23 cellular contexts compared by ENCODE assay signal in genomic region chr12:28463396-28463795, GRCh38.
DNase-seq lines count a peak whose midpoint lies in the region; ATAC-seq, FAIRE-seq and TF ChIP-seq lines count a peak whose summit lies in the region.
"Had no signal": no experiment of that assay in that cellular context is flagged by ENCODE, and none has a peak within 500 bp of the region (broad histone marks: within the 10 kb centered on the region; RNA-seq: fewer than 3 reads in every experiment).

No MANE protein-coding gene starts in this region.

- TF ChIP-seq POLR2A in GM12891 (IDR thresholded peaks at IDR 0.05; ENCODE audit: low read depth, low read length): no peak

- peaks cover 8% of the 10 kb centered on the region; the same call in 1 of the 2 replicates for H3K4me1 ChIP-seq in OCI-LY3 (ENCODE audit: low read length)

- no peaks in the 10 kb centered on the region for H3K79me2 ChIP-seq in OCI-LY3 (ENCODE audit: low read length)

- no peak for FAIRE-seq in GM12891 (lab: Jason Lieb, UNC)
- FAIRE-seq: GM12892, GM19239 had no signal

- ATAC-seq in GM18868 (IDR thresholded peaks at IDR 0.05; ENCODE audit: unreplicated experiment): no peak
- ATAC-seq: Panc1, T-cell had no signal

- H3K9me3 ChIP-seq in OCI-LY3 (ENCODE audit: insufficient read depth, low read length): no peaks in the 10 kb centered on the region
- H3K9me3 ChIP-seq: HAP-1 had no signal

- no peak overlapping the region for H3K4me3 ChIP-seq in OCI-LY3 (ENCODE audit: low read length)
- H3K4me3 ChIP-seq in fibroblast of villous mesenchyme (ENCODE audit: low read depth, low read length): no peak overlapping the region
- H3K4me3 ChIP-seq: HAP-1 had no signal

- H3K9ac ChIP-seq in OCI-LY3 (ENCODE audit: low read length): no peak overlapping the region

- no peak overlapping the region for H2AFZ ChIP-seq in OCI-LY3 (ENCODE audit: low read depth, low read length)

- no peak overlapping the region for H3K27ac ChIP-seq in OCI-LY3 (ENCODE audit: low read length)
- H3K27ac ChIP-seq: RWPE1 had no signal

- DNase-seq in EH (ENCODE audit: low read depth): peak; percentile 4
- no peak for DNase-seq in GM12891 (ENCODE audit: insufficient read length, low spot score)
- no peak for DNase-seq in fibroblast of villous mesenchyme (ENCODE audit: low read depth)
- no peak for DNase-seq in EL
- DNase-seq in DMS153 treated with DMSO at 0.1 percent for 48 hours (lab: John Stamatoyannopoulos, UW; ENCODE audit: unreplicated experiment): no peak
- DNase-seq: C1 segment of cervical spinal cord; CD4-positive, alpha-beta memory T cell; COR-L47; GF-D8; GOT3; NCI-H2029; NCI-H446; NCI-H524 treated with DMSO at 0.1 percent for 48 hours; NCI-H774; SHP77; T-cell had no signal

- H3K36me3 ChIP-seq in OCI-LY3 (replicated peaks; ENCODE audit: low read depth, low read length): no peaks in the 10 kb centered on the region
- H3K36me3 ChIP-seq: HAP-1 had no signal

- peak; percentile 34; the same call in 1 of the 2 replicates for TF ChIP-seq CTCF in OCI-LY3 (IDR thresholded peaks at IDR 0.05; ENCODE audit: low read depth, low read length)
- TF ChIP-seq CTCF in fibroblast of villous mesenchyme (IDR thresholded peaks at IDR 0.05; ENCODE audit: insufficient read depth, low read depth, low read length): peak; percentile 13

- H3K27me3 ChIP-seq in OCI-LY3 (ENCODE audit: low read depth, low read length): no peaks in the 10 kb centered on the region

- H3K4me2 ChIP-seq in OCI-LY3 (ENCODE audit: low read length): no peak overlapping the region

- H4K20me1 ChIP-seq in OCI-LY3 (ENCODE audit: insufficient read depth, low read length): no peaks in the 10 kb centered on the region

TF ChIP-seq in GM12891, 5 proteins besides CTCF, POLR2A, EP300 and RAD21:
- no peak for TF ChIP-seq POLR2AphosphoS5 (IDR thresholded peaks at IDR 0.05; ENCODE audit: low read depth, low read length)
- TF ChIP-seq SPI1 (IDR thresholded peaks at IDR 0.05; ENCODE audit: low read depth, low read length): 0 out of 2 replicates have a peak, but pooled peaks have one; percentile 4
TF ChIP-seq in GM12891: peak in this region for 1.
